32 cellular contexts compared by ENCODE assay signal in genomic region chr19:52825765-52826164, GRCh38. TPM values are rescaled to one million over a fixed set of nuclear protein-coding genes. Genes with fewer than 3 reads are reported as not detected.
A peak's percentile ranks its signal among the peaks of the same experiment; 100 is the strongest.
DNase-seq lines count a peak whose midpoint lies in the region; ATAC-seq, FAIRE-seq and TF ChIP-seq lines count a peak whose summit lies in the region.
"Had no signal": no experiment of that assay in that cellular context is flagged by ENCODE, and none has a peak within 500 bp of the region (broad histone marks: within the 10 kb centered on the region; RNA-seq: fewer than 3 reads in every experiment).

No MANE protein-coding gene starts in this region.

- 38% methylated on average over 5 of the region's 5 CpGs for WGBS in K562 (ENCODE audit: insufficient coverage, low coverage, missing lambda C conversion rate)
- no CpG with 5 or more reads among the region's 5 CpGs for WGBS in trophoblast cell (ENCODE audit: extremely low coverage, insufficient coverage, insufficient read length)
- WGBS in mesenchymal stem cell, result 86% methylated on average over 3 of the region's 5 CpGs

- no peak for ATAC-seq in K562
- ATAC-seq: A549; CD8-positive, alpha-beta T cell had no signal

- no peak overlapping the region for H2AFZ ChIP-seq in K562 (ENCODE audit: low read depth, low read length)
- H2AFZ ChIP-seq in trophoblast cell (ENCODE audit: insufficient read depth, low read length, poor library complexity), result no peak overlapping the region
- H2AFZ ChIP-seq in mesenchymal stem cell (ENCODE audit: low read depth, low read length), result no peak overlapping the region

- no peak overlapping the region for H3K4ac ChIP-seq in trophoblast cell (ENCODE audit: low read depth, low read length)
- no peak overlapping the region for H3K4ac ChIP-seq in mesenchymal stem cell (ENCODE audit: low read depth in 1 of 2, low read length in 2 of 2)

- H2BK120ac ChIP-seq in trophoblast cell (ENCODE audit: insufficient read depth, low read length, poor library complexity) (no peak overlapping the region), mesenchymal stem cell (ENCODE audit: low read depth, low read length) (no peak overlapping the region)

- H2BK12ac ChIP-seq in trophoblast cell (ENCODE audit: low read length) (no peak overlapping the region), mesenchymal stem cell (ENCODE audit: low read length in 2 of 2) (no peak overlapping the region)

- H3K79me1 ChIP-seq in trophoblast cell (ENCODE audit: low read length) (peaks cover 6% of the 10 kb centered on the region), mesenchymal stem cell (replicated peaks; ENCODE audit: low read length, poor library complexity, severe bottlenecking) (no peaks in the 10 kb centered on the region)

- CTCF ChIA-PET in K562 (lab: Yijun Ruan, JAX; ENCODE audit: low intra/inter-chr PET ratio), result no interaction called here

- H4K8ac ChIP-seq in trophoblast cell (ENCODE audit: low read depth, low read length) (no peak overlapping the region), mesenchymal stem cell (ENCODE audit: low read length) (no peak overlapping the region)

- no peak overlapping the region for H3K4me3 ChIP-seq in K562
- H3K4me3 ChIP-seq in trophoblast cell (ENCODE audit: low read depth, low read length), result no peak overlapping the region
- H3K4me3 ChIP-seq in mesenchymal stem cell (ENCODE audit: insufficient read depth in 1 of 2, low read depth in 1 of 2, low read length in 2 of 2), result no peak overlapping the region
- H3K4me3 ChIP-seq: A549; BLaER1; BLaER1 treated with 17β-estradiol and CSF1 and Interleukin-3, amounts not matched to agents 10 nM and 100 nM had no signal

- FAIRE-seq in K562 (lab: Jason Lieb, UNC), result no peak
- FAIRE-seq: A204.1, A549, D721Med had no signal

- in situ Hi-C loops in K562 (cut with MboI), result no loop called here

- H2AK5ac ChIP-seq in trophoblast cell (ENCODE audit: low read length), result no peak overlapping the region
- no peak overlapping the region for H2AK5ac ChIP-seq in mesenchymal stem cell (ENCODE audit: low read length, severe bottlenecking)

- H4K91ac ChIP-seq in trophoblast cell (ENCODE audit: low read depth, low read length), result no peak overlapping the region
- no peak overlapping the region for H4K91ac ChIP-seq in mesenchymal stem cell (ENCODE audit: low read length)

- H3K4me1 ChIP-seq in K562 (replicated peaks in 1 of 2; ENCODE audit: control insufficient read depth in 2 of 2, insufficient read depth in 2 of 2, low read length in 2 of 2) (peaks cover 0 to 11% of the 10 kb centered on the region in 2 experiments; a peak in 2 of 5 replicates), trophoblast cell (ENCODE audit: control insufficient read depth in 1 of 2, insufficient read depth in 2 of 2, low read length in 2 of 2) (peaks cover 0 to under 1% of the 10 kb centered on the region in 2 experiments), mesenchymal stem cell (ENCODE audit: control insufficient read depth, insufficient read depth, low read depth, low read length) (no peaks in the 10 kb centered on the region)
- H3K4me1 ChIP-seq: A549, BE2C, Caco-2 had no signal

- TF ChIP-seq POLR2A in K562 (conservative IDR thresholded peaks at IDR 0.05), result no peak

- no peak for TF ChIP-seq RAD21 in K562 (CRISPR knock-in tag; conservative IDR thresholded peaks at IDR 0.05 in 1 of 2, IDR thresholded peaks at IDR 0.05 in 1 of 2)

- H3K23ac ChIP-seq in trophoblast cell (ENCODE audit: low read length), result no peak overlapping the region
- H3K23ac ChIP-seq in mesenchymal stem cell (ENCODE audit: low read length in 2 of 2), result no peak overlapping the region

- H3K9me3 ChIP-seq in K562 (replicated peaks; ENCODE audit: control insufficient read depth, insufficient read depth, low read depth, low read length) (no peaks in the 10 kb centered on the region; the same call in 1 of the 2 replicates), trophoblast cell (ENCODE audit: insufficient read depth, low read depth, low read length) (no peaks in the 10 kb centered on the region), mesenchymal stem cell (ENCODE audit: control insufficient read depth, low read length) (peaks cover 11% of the 10 kb centered on the region)

- H3K4me2 ChIP-seq in K562 (ENCODE audit: insufficient read depth, low read length), result no peak overlapping the region
- H3K4me2 ChIP-seq in trophoblast cell (ENCODE audit: low read length), result no peak overlapping the region
- no peak overlapping the region for H3K4me2 ChIP-seq in mesenchymal stem cell (ENCODE audit: low read length, poor library complexity, severe bottlenecking)
- H3K4me2 ChIP-seq: A549; BLaER1; BLaER1 treated with 17β-estradiol and CSF1 and Interleukin-3, amounts not matched to agents 10 nM and 100 nM had no signal

- H3K18ac ChIP-seq in trophoblast cell (ENCODE audit: low read length) (no peak overlapping the region), mesenchymal stem cell (ENCODE audit: low read depth in 1 of 2, low read length in 2 of 2) (no peak overlapping the region)

- no peak overlapping the region for H4K12ac ChIP-seq in trophoblast cell (ENCODE audit: low read depth, low read length)

- no peak overlapping the region for H2BK15ac ChIP-seq in mesenchymal stem cell (ENCODE audit: low read depth, poor library complexity, severe bottlenecking)

- TF ChIP-seq EP300 in K562 (IDR thresholded peaks at IDR 0.05; ENCODE audit: low read length), result no peak

- H3K36me3 ChIP-seq in K562 (ENCODE audit: control insufficient read depth, insufficient read depth, low read length) (no peaks in the 10 kb centered on the region), trophoblast cell (ENCODE audit: control insufficient read depth in 1 of 2, insufficient read depth in 2 of 2, low read length in 2 of 2) (no peaks in the 10 kb centered on the region), mesenchymal stem cell (ENCODE audit: control insufficient read depth in 1 of 2, insufficient read depth in 2 of 2, low read depth in 1 of 2, low read length in 2 of 2) (no peaks in the 10 kb centered on the region)
- H3K36me3 ChIP-seq: BE2C; BLaER1; BLaER1 treated with 17β-estradiol and CSF1 and Interleukin-3, amounts not matched to agents 10 nM and 100 nM had no signal

- no peaks in the 10 kb centered on the region for H4K20me1 ChIP-seq in K562 (replicated peaks; ENCODE audit: control insufficient read depth, insufficient read depth, low read length)
- H4K20me1 ChIP-seq: BLaER1 had no signal

- H3K27ac ChIP-seq in K562 (ENCODE audit: extremely low read depth, low read depth, low read length), result no peak overlapping the region
- H3K27ac ChIP-seq in trophoblast cell (ENCODE audit: low read depth, low read length), result no peak overlapping the region
- H3K27ac ChIP-seq in mesenchymal stem cell (ENCODE audit: low read length, poor library complexity, severe bottlenecking), result no peak overlapping the region
- H3K27ac ChIP-seq: 22Rv1; A549; BLaER1; BLaER1 treated with 17β-estradiol and CSF1 and Interleukin-3, amounts not matched to agents 10 nM and 100 nM; C4-2B had no signal

- POLR2A ChIA-PET in K562 (lab: Yijun Ruan, JAX), result no interaction called here

- BruUV-seq in K562 (replicated peaks; lab: Mats Ljungman, UMichigan), result no TSS peak

- H3K9me1 ChIP-seq in K562 (ENCODE audit: control insufficient read depth, insufficient read depth, low read length), result no peaks in the 10 kb centered on the region

- no peaks in the 10 kb centered on the region for H3K27me3 ChIP-seq in K562 (ENCODE audit: control insufficient read depth in 2 of 2, insufficient read depth in 2 of 2, low read length in 2 of 2)
- no peaks in the 10 kb centered on the region for H3K27me3 ChIP-seq in trophoblast cell (ENCODE audit: insufficient read depth, low read length)
- no peaks in the 10 kb centered on the region for H3K27me3 ChIP-seq in mesenchymal stem cell (ENCODE audit: control insufficient read depth in 1 of 2, insufficient read depth in 1 of 2, low read length in 2 of 2)
- H3K27me3 ChIP-seq: BE2C; BLaER1; BLaER1 treated with 17β-estradiol and CSF1 and Interleukin-3, amounts not matched to agents 10 nM and 100 nM had no signal

- intact Hi-C loops in K562 (cut with micrococcal nuclease), result no loop called here

- H3K9ac ChIP-seq in K562 (ENCODE audit: insufficient read depth in 1 of 2, low read depth in 2 of 2, low read length in 2 of 2), result no peak overlapping the region
- H3K9ac ChIP-seq in trophoblast cell (ENCODE audit: low read length), result no peak overlapping the region
- H3K9ac ChIP-seq in mesenchymal stem cell (ENCODE audit: low read length), result no peak overlapping the region
- H3K9ac ChIP-seq: BLaER1; BLaER1 treated with 17β-estradiol and CSF1 and Interleukin-3, amounts not matched to agents 10 nM and 100 nM had no signal

- DNase-seq in K562 (ENCODE audit: extremely low read depth in 1 of 4, low spot score in 3 of 4) (no peak), trophoblast cell (peak; percentile 63 to 78), mesenchymal stem cell (no peak), NCI-H774 (lab: John Stamatoyannopoulos, UW) (no peak)
- DNase-seq: 8988T; ACHN; AML-193; BE2C; C1 segment of cervical spinal cord; Caco-2; Calu3; CD4-positive, alpha-beta memory T cell; CD4-positive, alpha-beta T cell; CD4-positive, CD25-positive, alpha-beta regulatory T cell; CD8-positive, alpha-beta memory T cell; CD8-positive, alpha-beta T cell; COR-L47; DMS 273 treated with DMSO at 0.1 percent for 48 hours; DMS153; DMS53; DMS79; DMS79 treated with DMSO at 0.1 percent for 48 hours; DND-41; EL had no signal

- peaks cover 6% of the 10 kb centered on the region for H3K79me2 ChIP-seq in K562 (ENCODE audit: control insufficient read depth, insufficient read depth, low read length)
- peaks cover 3% of the 10 kb centered on the region for H3K79me2 ChIP-seq in trophoblast cell (ENCODE audit: control insufficient read depth, insufficient read depth, low read length, poor library complexity)

- H2BK5ac ChIP-seq in trophoblast cell (ENCODE audit: low read depth, low read length, poor library complexity) (no peak overlapping the region), mesenchymal stem cell (ENCODE audit: low read depth, low read length, poor library complexity, severe bottlenecking) (no peak overlapping the region)

- TF ChIP-seq CTCF in K562 (IDR thresholded peaks at IDR 0.05 in 2 of 3, conservative IDR thresholded peaks at IDR 0.05 in 1 of 3; ENCODE audit: insufficient read depth in 2 of 3, low read depth in 1 of 3, low read length in 3 of 3), result no peak

- no peak overlapping the region for H3K14ac ChIP-seq in trophoblast cell (ENCODE audit: low read length)
- no peak overlapping the region for H3K14ac ChIP-seq in mesenchymal stem cell (ENCODE audit: low read length in 2 of 2)

RNA-seq across cellular contexts. Expression of gene ZNF28, which starts 4.3 kb away (rescaled TPM):
- 17.5 and 39.2 TPM in 2 replicates for total RNA-seq in K562 (2011; cell fraction: chromatin; rRNA removed; ENCODE audit: low replicate concordance)
- total RNA-seq in K562 (2011; cell fraction: nucleolus; rRNA removed), result 13.2 and 15.7 TPM in 2 replicates
- total RNA-seq in K562 (2011; cell fraction: nucleoplasm; rRNA removed), result 18.8 and 20.6 TPM in 2 replicates
- total RNA-seq in K562 (2014; rRNA removed) (18.7 and 19.4 TPM in 2 replicates), K562 (2014; rRNA removed; fragmentation: Illumina TruSeq; extraction: Trizol) (35.9 and 39.0 TPM in 2 replicates), K562 (2015; rRNA removed; fragmentation: Illumina TruSeq; extraction: Trizol) (31.5 and 31.6 TPM in 2 replicates), K562 (2021) (18.9 and 23.7 TPM in 2 replicates)
- polyA plus RNA-seq in K562 (2011; rRNA removed) (21.5 and 33.0 TPM in 2 replicates), K562 (2014; fragmentation: Illumina TruSeq; extraction: Trizol) (18.9 and 35.2 TPM in 2 replicates), K562 (2014; fragmentation: Nextera tagmentation; extraction: Ambion mirVana) (10 to 100 TPM; 25.5 to 38.5 TPM), K562 (2014; rRNA removed) (10.4 and 25.7 TPM in 2 replicates)
- 6.9 and 10.7 TPM in 2 replicates for polyA plus RNA-seq in K562 (2011; cell fraction: cytosol; rRNA removed)
- 11.0 and 12.4 TPM in 2 replicates for polyA plus RNA-seq in K562 (2011; cell fraction: nucleus; rRNA removed)
- 10.6 and 22.1 TPM in 2 replicates for polyA plus RNA-seq in K562 (2012)
- polyA minus RNA-seq in K562 (2011; rRNA and poly(A)+ RNA removed), result 48.3 and 54.2 TPM in 2 replicates
- polyA minus RNA-seq in K562 (2011; cell fraction: cytosol; rRNA and poly(A)+ RNA removed), result 7.9 and 19.1 TPM in 2 replicates
- 7.5 and 13.3 TPM in 2 replicates for polyA minus RNA-seq in K562 (2011; cell fraction: nucleus; rRNA and poly(A)+ RNA removed)
- 29.0 and 29.8 TPM in 2 replicates for polyA plus RNA-seq in trophoblast cell (2013)
- 6.1 TPM for polyA plus RNA-seq in mesenchymal stem cell (2013, experiment 1 of 2)
- 7.3 TPM for polyA plus RNA-seq in mesenchymal stem cell (2013, experiment 2 of 2)

RNA-seq across cellular contexts. Expression of gene ZNF468, which starts 31.7 kb away (rescaled TPM):
- 37.7 and 82.3 TPM in 2 replicates for total RNA-seq in K562 (2011; cell fraction: chromatin; rRNA removed; ENCODE audit: low replicate concordance)
- total RNA-seq in K562 (2011; cell fraction: nucleolus; rRNA removed), result 28.5 and 32.5 TPM in 2 replicates
- 39.1 and 44.0 TPM in 2 replicates for total RNA-seq in K562 (2011; cell fraction: nucleoplasm; rRNA removed)
- total RNA-seq in K562 (2014; rRNA removed), result 17.4 and 18.9 TPM in 2 replicates
- total RNA-seq in K562 (2014; rRNA removed; fragmentation: Illumina TruSeq; extraction: Trizol), result 32.7 and 36.9 TPM in 2 replicates
- 27.3 and 28.2 TPM in 2 replicates for total RNA-seq in K562 (2015; rRNA removed; fragmentation: Illumina TruSeq; extraction: Trizol)
- 18.9 and 20.7 TPM in 2 replicates for total RNA-seq in K562 (2021)
- 29.0 and 36.2 TPM in 2 replicates for polyA plus RNA-seq in K562 (2011; rRNA removed)
- 10.8 and 18.3 TPM in 2 replicates for polyA plus RNA-seq in K562 (2011; cell fraction: cytosol; rRNA removed)
- 18.5 and 19.6 TPM in 2 replicates for polyA plus RNA-seq in K562 (2011; cell fraction: nucleus; rRNA removed)
- polyA plus RNA-seq in K562 (2012), result 13.2 and 13.4 TPM in 2 replicates
- 21.1 and 23.2 TPM in 2 replicates for polyA plus RNA-seq in K562 (2014; fragmentation: Illumina TruSeq; extraction: Trizol)
- polyA plus RNA-seq in K562 (2014; fragmentation: Nextera tagmentation; extraction: Ambion mirVana), result 10 to 100 TPM; 17.9 to 24.0 TPM
- polyA plus RNA-seq in K562 (2014; rRNA removed), result 15.9 and 17.5 TPM in 2 replicates
- 46.2 and 47.4 TPM in 2 replicates for polyA minus RNA-seq in K562 (2011; rRNA and poly(A)+ RNA removed)
- polyA minus RNA-seq in K562 (2011; cell fraction: cytosol; rRNA and poly(A)+ RNA removed), result 10.2 and 17.8 TPM in 2 replicates
- polyA minus RNA-seq in K562 (2011; cell fraction: nucleus; rRNA and poly(A)+ RNA removed), result 11.3 and 16.6 TPM in 2 replicates
- 39.1 and 41.5 TPM in 2 replicates for polyA plus RNA-seq in trophoblast cell (2013)
- polyA plus RNA-seq in mesenchymal stem cell (2013, experiment 1 of 2), result 7.7 TPM
- 7.6 TPM for polyA plus RNA-seq in mesenchymal stem cell (2013, experiment 2 of 2)

RNA-seq across cellular contexts. Expression of gene ZNF600, which starts 39.2 kb away (rescaled TPM):
- total RNA-seq in K562 (2011; cell fraction: chromatin; rRNA removed; ENCODE audit: low replicate concordance), result 28.3 and 45.7 TPM in 2 replicates
- total RNA-seq in K562 (2011; cell fraction: nucleolus; rRNA removed), result 21.7 and 30.5 TPM in 2 replicates
- total RNA-seq in K562 (2011; cell fraction: nucleoplasm; rRNA removed), result 24.0 and 26.4 TPM in 2 replicates
- total RNA-seq in K562 (2014; rRNA removed), result 4.6 and 5.7 TPM in 2 replicates
- total RNA-seq in K562 (2014; rRNA removed; fragmentation: Illumina TruSeq; extraction: Trizol), result 16.7 and 18.3 TPM in 2 replicates
- total RNA-seq in K562 (2015; rRNA removed; fragmentation: Illumina TruSeq; extraction: Trizol), result 17.6 and 18.9 TPM in 2 replicates
- 12.1 and 14.8 TPM in 2 replicates for total RNA-seq in K562 (2021)
- polyA plus RNA-seq in K562 (2011; rRNA removed), result 15.9 and 21.5 TPM in 2 replicates
- 8.4 and 12.5 TPM in 2 replicates for polyA plus RNA-seq in K562 (2011; cell fraction: cytosol; rRNA removed)
- 41.2 and 53.1 TPM in 2 replicates for polyA plus RNA-seq in K562 (2011; cell fraction: nucleus; rRNA removed)
- polyA plus RNA-seq in K562 (2012), result 8.3 and 10.3 TPM in 2 replicates
- polyA plus RNA-seq in K562 (2014; fragmentation: Illumina TruSeq; extraction: Trizol), result 17.1 and 21.4 TPM in 2 replicates
- polyA plus RNA-seq in K562 (2014; fragmentation: Nextera tagmentation; extraction: Ambion mirVana), result 10 to 100 TPM; 14.9 to 18.0 TPM
- 11.6 and 14.8 TPM in 2 replicates for polyA plus RNA-seq in K562 (2014; rRNA removed)
- polyA minus RNA-seq in K562 (2011; rRNA and poly(A)+ RNA removed), result 23.8 and 24.2 TPM in 2 replicates
- 12.4 and 15.4 TPM in 2 replicates for polyA minus RNA-seq in K562 (2011; cell fraction: cytosol; rRNA and poly(A)+ RNA removed)
- 22.3 and 32.9 TPM in 2 replicates for polyA minus RNA-seq in K562 (2011; cell fraction: nucleus; rRNA and poly(A)+ RNA removed)
- polyA plus RNA-seq in trophoblast cell (2013), result 32.8 and 38.7 TPM in 2 replicates
- polyA plus RNA-seq in mesenchymal stem cell (2013, experiment 1 of 2), result 3.4 TPM
- polyA plus RNA-seq in mesenchymal stem cell (2013, experiment 2 of 2), result 2.7 TPM
- total RNA-seq: A172 had no signal

Comparison
In these comparisons a context has a peak if more than half of its experiments do, and no peak if none do; other contexts are left out.
1. DNase-seq: peak in trophoblast cell (2 of 2); none in K562 (0 of 4), mesenchymal stem cell (single experiment) and NCI-H774 (single experiment).